Comparison of ENCODE assay signal across 1 cellular context in the genomic region with DNA sequence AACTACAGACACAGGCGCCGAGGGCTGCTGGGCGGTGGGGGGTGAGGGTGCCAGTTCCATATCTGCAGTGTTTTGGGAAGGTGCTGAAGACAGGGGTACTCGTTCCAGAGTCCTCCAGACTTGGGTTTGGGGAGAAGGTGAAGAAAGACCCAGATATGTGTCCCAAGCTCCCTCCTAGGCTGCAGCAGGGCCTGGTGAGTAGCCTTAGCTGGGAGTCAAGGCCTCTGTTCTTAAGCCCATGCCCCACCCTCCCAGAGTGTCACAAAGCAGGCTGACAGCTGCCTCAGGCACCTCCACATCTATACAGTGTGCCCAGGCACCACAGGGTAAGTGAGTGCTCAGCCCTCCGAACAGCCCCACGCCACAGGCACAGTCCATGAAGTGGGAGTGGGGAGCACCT.
TF ChIP-seq lines count a peak whose summit lies in the region.

No MANE protein-coding gene starts in this region.

TF ChIP-seq in IMR-90, 13 proteins besides CTCF, POLR2A, EP300 and RAD21 (continued from another document):
- no peak for TF ChIP-seq BHLHE40 (IDR thresholded peaks at IDR 0.05; ENCODE audit: low read depth, low read length)
- TF ChIP-seq MAFK (IDR thresholded peaks at IDR 0.05; ENCODE audit: low read depth, low read length), result no peak
- no peak for TF ChIP-seq MAZ (IDR thresholded peaks at IDR 0.05; ENCODE audit: borderline replicate concordance, low read depth, low read length)
- TF ChIP-seq, protein P1, sequence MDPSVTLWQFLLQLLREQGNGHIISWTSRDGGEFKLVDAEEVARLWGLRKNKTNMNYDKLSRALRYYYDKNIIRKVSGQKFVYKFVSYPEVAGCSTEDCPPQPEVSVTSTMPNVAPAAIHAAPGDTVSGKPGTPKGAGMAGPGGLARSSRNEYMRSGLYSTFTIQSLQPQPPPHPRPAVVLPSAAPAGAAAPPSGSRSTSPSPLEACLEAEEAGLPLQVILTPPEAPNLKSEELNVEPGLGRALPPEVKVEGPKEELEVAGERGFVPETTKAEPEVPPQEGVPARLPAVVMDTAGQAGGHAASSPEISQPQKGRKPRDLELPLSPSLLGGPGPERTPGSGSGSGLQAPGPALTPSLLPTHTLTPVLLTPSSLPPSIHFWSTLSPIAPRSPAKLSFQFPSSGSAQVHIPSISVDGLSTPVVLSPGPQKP (IDR thresholded peaks at IDR 0.05; ENCODE audit: borderline replicate concordance, low read depth, low read length), result no peak
